Comparison of ENCODE assay signal across 1 cellular context in the genomic region with DNA sequence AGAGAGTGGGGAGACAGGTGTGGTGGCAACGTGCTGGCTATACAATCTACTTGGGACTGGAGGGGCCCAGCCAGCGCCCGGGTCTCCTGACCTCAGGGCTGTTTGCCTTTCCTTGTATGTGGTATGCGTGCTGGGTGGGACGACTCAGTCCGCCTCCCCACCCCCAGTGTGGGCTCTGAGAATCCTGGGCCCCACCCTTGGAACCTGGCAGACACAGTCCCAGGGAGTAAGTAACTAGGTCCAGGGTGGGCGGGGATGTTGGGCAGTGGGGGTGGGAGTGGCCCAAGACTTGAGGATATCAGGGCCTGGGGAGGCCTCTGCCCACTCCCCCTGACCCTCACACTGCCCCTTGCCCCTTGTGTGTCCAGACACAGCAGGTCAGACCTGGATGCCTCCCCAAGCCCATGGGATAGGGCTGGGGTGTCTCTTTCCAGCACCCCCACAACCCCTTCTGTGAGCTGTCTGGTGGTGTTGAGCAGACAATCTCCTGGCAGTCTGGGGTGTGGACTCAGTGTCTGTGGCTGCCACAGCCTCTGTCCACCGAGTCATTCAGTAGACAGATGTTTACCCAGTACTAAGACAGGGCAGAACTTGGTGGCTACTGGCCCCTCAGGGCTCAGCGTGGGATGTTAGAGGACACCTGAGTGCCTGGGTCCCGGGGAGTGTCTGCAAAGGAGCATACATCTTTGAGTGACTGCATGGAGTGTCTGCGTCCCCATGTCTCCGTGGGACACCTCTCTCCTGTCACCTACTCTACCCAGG.
TF ChIP-seq lines count a peak whose summit lies in the region.

No MANE protein-coding gene starts in this region.

TF ChIP-seq in HepG2, 621 proteins besides CTCF, POLR2A, EP300 and RAD21 (continues in another document):
- TF ChIP-seq ZNF460 (CRISPR knock-in tag; IDR thresholded peaks at IDR 0.05; ENCODE audit: borderline replicate concordance) (no peak), TBX2 (CRISPR knock-in tag; IDR thresholded peaks at IDR 0.05; ENCODE audit: borderline replicate concordance) (peak; percentile 15; the same call in 1 of the 2 replicates), ZFP90 (CRISPR knock-in tag; IDR thresholded peaks at IDR 0.05; ENCODE audit: borderline replicate concordance) (no peak), TCF12 (IDR thresholded peaks at IDR 0.05) (no peak), TCF12 (CRISPR knock-in tag; IDR thresholded peaks at IDR 0.05) (no peak), SMYD3 (CRISPR knock-in tag; IDR thresholded peaks at IDR 0.05) (no peak; the same call in 1 of the 2 replicates), SETDB1 (CRISPR knock-in tag; IDR thresholded peaks at IDR 0.05; ENCODE audit: borderline replicate concordance) (no peak), ZNF121 (CRISPR knock-in tag; IDR thresholded peaks at IDR 0.05) (0 out of 2 replicates have a peak, but pooled peaks have one; percentile 31), SRSF4 (IDR thresholded peaks at IDR 0.05; ENCODE audit: low read depth, low read length, poor library complexity, severe bottlenecking) (no peak), ZFYVE20 (CRISPR knock-in tag; IDR thresholded peaks at IDR 0.05; ENCODE audit: borderline replicate concordance, low read depth) (no peak), ZNF496 (CRISPR knock-in tag; IDR thresholded peaks at IDR 0.05; ENCODE audit: insufficient replicate concordance) (no peak), RCOR2 (CRISPR knock-in tag; IDR thresholded peaks at IDR 0.05) (no peak), ZFP41 (CRISPR knock-in tag; IDR thresholded peaks at IDR 0.05; ENCODE audit: borderline replicate concordance) (no peak), ZNF354B (CRISPR knock-in tag; IDR thresholded peaks at IDR 0.05) (no peak), TCF7L2 (IDR thresholded peaks at IDR 0.05; ENCODE audit: low read depth, low read length) (no peak), EED (CRISPR knock-in tag; IDR thresholded peaks at IDR 0.05) (no peak), ZSCAN29 (CRISPR knock-in tag; conservative IDR thresholded peaks at IDR 0.05) (no peak), STAT5B (CRISPR knock-in tag; IDR thresholded peaks at IDR 0.05) (no peak), ZNF614 (CRISPR knock-in tag; IDR thresholded peaks at IDR 0.05; ENCODE audit: borderline replicate concordance) (no peak), TAF15 (IDR thresholded peaks at IDR 0.05; ENCODE audit: low read depth, low read length, poor library complexity, severe bottlenecking) (no peak), CCAR2 (optimal IDR thresholded peaks at IDR 0.05; ENCODE audit: low read depth, low read length) (no peak), TEAD3 (CRISPR knock-in tag; optimal IDR thresholded peaks at IDR 0.05; ENCODE audit: borderline replicate concordance) (no peak), ZNF839 (CRISPR knock-in tag; IDR thresholded peaks at IDR 0.05; ENCODE audit: borderline replicate concordance) (no peak), DPF2 (CRISPR knock-in tag; IDR thresholded peaks at IDR 0.05; ENCODE audit: borderline replicate concordance, low read depth) (no peak), CC2D1A (CRISPR knock-in tag; IDR thresholded peaks at IDR 0.05) (no peak), HNF4A (CRISPR knock-in tag; IDR thresholded peaks at IDR 0.05) (no peak; the same call in 1 of the 2 replicates), CEBPG (CRISPR knock-in tag; IDR thresholded peaks at IDR 0.05) (no peak), MLLT10 (CRISPR knock-in tag; IDR thresholded peaks at IDR 0.05) (no peak), ZNF264 (CRISPR knock-in tag; IDR thresholded peaks at IDR 0.05) (no peak), GPN1 (CRISPR knock-in tag; IDR thresholded peaks at IDR 0.05; ENCODE audit: borderline replicate concordance) (no peak), U2AF2 (IDR thresholded peaks at IDR 0.05; ENCODE audit: low read depth, low read length) (no peak)
- TF ChIP-seq, protein P1, sequence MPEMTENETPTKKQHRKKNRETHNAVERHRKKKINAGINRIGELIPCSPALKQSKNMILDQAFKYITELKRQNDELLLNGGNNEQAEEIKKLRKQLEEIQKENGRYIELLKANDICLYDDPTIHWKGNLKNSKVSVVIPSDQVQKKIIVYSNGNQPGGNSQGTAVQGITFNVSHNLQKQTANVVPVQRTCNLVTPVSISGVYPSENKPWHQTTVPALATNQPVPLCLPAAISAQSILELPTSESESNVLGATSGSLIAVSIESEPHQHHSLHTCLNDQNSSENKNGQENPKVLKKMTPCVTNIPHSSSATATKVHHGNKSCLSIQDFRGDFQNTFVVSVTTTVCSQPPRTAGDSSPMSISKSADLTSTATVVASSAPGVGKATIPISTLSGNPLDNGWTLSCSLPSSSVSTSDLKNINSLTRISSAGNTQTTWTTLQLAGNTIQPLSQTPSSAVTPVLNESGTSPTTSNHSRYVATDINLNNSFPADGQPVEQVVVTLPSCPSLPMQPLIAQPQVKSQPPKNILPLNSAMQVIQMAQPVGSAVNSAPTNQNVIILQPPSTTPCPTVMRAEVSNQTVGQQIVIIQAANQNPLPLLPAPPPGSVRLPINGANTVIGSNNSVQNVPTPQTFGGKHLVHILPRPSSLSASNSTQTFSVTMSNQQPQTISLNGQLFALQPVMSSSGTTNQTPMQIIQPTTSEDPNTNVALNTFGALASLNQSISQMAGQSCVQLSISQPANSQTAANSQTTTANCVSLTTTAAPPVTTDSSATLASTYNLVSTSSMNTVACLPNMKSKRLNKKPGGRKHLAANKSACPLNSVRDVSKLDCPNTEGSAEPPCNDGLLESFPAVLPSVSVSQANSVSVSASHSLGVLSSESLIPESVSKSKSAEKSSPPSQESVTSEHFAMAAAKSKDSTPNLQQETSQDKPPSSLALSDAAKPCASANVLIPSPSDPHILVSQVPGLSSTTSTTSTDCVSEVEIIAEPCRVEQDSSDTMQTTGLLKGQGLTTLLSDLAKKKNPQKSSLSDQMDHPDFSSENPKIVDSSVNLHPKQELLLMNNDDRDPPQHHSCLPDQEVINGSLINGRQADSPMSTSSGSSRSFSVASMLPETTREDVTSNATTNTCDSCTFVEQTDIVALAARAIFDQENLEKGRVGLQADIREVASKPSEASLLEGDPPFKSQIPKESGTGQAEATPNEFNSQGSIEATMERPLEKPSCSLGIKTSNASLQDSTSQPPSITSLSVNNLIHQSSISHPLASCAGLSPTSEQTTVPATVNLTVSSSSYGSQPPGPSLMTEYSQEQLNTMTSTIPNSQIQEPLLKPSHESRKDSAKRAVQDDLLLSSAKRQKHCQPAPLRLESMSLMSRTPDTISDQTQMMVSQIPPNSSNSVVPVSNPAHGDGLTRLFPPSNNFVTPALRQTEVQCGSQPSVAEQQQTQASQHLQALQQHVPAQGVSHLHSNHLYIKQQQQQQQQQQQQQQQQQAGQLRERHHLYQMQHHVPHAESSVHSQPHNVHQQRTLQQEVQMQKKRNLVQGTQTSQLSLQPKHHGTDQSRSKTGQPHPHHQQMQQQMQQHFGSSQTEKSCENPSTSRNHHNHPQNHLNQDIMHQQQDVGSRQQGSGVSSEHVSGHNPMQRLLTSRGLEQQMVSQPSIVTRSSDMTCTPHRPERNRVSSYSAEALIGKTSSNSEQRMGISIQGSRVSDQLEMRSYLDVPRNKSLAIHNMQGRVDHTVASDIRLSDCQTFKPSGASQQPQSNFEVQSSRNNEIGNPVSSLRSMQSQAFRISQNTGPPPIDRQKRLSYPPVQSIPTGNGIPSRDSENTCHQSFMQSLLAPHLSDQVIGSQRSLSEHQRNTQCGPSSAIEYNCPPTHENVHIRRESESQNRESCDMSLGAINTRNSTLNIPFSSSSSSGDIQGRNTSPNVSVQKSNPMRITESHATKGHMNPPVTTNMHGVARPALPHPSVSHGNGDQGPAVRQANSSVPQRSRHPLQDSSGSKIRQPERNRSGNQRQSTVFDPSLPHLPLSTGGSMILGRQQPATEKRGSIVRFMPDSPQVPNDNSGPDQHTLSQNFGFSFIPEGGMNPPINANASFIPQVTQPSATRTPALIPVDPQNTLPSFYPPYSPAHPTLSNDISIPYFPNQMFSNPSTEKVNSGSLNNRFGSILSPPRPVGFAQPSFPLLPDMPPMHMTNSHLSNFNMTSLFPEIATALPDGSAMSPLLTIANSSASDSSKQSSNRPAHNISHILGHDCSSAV (CRISPR knock-in tag; IDR thresholded peaks at IDR 0.05; ENCODE audit: borderline replicate concordance) = no peak
- TF ChIP-seq, protein P2, sequence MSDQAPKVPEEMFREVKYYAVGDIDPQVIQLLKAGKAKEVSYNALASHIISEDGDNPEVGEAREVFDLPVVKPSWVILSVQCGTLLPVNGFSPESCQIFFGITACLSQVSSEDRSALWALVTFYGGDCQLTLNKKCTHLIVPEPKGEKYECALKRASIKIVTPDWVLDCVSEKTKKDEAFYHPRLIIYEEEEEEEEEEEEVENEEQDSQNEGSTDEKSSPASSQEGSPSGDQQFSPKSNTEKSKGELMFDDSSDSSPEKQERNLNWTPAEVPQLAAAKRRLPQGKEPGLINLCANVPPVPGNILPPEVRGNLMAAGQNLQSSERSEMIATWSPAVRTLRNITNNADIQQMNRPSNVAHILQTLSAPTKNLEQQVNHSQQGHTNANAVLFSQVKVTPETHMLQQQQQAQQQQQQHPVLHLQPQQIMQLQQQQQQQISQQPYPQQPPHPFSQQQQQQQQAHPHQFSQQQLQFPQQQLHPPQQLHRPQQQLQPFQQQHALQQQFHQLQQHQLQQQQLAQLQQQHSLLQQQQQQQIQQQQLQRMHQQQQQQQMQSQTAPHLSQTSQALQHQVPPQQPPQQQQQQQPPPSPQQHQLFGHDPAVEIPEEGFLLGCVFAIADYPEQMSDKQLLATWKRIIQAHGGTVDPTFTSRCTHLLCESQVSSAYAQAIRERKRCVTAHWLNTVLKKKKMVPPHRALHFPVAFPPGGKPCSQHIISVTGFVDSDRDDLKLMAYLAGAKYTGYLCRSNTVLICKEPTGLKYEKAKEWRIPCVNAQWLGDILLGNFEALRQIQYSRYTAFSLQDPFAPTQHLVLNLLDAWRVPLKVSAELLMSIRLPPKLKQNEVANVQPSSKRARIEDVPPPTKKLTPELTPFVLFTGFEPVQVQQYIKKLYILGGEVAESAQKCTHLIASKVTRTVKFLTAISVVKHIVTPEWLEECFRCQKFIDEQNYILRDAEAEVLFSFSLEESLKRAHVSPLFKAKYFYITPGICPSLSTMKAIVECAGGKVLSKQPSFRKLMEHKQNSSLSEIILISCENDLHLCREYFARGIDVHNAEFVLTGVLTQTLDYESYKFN (CRISPR knock-in tag; conservative IDR thresholded peaks at IDR 0.05) = 0 out of 2 replicates have a peak, but pooled peaks have one; percentile 5
- TF ChIP-seq, protein P3, sequence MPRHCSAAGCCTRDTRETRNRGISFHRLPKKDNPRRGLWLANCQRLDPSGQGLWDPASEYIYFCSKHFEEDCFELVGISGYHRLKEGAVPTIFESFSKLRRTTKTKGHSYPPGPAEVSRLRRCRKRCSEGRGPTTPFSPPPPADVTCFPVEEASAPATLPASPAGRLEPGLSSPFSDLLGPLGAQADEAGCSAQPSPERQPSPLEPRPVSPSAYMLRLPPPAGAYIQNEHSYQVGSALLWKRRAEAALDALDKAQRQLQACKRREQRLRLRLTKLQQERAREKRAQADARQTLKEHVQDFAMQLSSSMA (CRISPR knock-in tag; IDR thresholded peaks at IDR 0.05) = no peak
- TF ChIP-seq, protein P4, sequence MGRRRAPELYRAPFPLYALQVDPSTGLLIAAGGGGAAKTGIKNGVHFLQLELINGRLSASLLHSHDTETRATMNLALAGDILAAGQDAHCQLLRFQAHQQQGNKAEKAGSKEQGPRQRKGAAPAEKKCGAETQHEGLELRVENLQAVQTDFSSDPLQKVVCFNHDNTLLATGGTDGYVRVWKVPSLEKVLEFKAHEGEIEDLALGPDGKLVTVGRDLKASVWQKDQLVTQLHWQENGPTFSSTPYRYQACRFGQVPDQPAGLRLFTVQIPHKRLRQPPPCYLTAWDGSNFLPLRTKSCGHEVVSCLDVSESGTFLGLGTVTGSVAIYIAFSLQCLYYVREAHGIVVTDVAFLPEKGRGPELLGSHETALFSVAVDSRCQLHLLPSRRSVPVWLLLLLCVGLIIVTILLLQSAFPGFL (CRISPR knock-in tag; IDR thresholded peaks at IDR 0.05) = no peak
- TF ChIP-seq, protein P5, sequence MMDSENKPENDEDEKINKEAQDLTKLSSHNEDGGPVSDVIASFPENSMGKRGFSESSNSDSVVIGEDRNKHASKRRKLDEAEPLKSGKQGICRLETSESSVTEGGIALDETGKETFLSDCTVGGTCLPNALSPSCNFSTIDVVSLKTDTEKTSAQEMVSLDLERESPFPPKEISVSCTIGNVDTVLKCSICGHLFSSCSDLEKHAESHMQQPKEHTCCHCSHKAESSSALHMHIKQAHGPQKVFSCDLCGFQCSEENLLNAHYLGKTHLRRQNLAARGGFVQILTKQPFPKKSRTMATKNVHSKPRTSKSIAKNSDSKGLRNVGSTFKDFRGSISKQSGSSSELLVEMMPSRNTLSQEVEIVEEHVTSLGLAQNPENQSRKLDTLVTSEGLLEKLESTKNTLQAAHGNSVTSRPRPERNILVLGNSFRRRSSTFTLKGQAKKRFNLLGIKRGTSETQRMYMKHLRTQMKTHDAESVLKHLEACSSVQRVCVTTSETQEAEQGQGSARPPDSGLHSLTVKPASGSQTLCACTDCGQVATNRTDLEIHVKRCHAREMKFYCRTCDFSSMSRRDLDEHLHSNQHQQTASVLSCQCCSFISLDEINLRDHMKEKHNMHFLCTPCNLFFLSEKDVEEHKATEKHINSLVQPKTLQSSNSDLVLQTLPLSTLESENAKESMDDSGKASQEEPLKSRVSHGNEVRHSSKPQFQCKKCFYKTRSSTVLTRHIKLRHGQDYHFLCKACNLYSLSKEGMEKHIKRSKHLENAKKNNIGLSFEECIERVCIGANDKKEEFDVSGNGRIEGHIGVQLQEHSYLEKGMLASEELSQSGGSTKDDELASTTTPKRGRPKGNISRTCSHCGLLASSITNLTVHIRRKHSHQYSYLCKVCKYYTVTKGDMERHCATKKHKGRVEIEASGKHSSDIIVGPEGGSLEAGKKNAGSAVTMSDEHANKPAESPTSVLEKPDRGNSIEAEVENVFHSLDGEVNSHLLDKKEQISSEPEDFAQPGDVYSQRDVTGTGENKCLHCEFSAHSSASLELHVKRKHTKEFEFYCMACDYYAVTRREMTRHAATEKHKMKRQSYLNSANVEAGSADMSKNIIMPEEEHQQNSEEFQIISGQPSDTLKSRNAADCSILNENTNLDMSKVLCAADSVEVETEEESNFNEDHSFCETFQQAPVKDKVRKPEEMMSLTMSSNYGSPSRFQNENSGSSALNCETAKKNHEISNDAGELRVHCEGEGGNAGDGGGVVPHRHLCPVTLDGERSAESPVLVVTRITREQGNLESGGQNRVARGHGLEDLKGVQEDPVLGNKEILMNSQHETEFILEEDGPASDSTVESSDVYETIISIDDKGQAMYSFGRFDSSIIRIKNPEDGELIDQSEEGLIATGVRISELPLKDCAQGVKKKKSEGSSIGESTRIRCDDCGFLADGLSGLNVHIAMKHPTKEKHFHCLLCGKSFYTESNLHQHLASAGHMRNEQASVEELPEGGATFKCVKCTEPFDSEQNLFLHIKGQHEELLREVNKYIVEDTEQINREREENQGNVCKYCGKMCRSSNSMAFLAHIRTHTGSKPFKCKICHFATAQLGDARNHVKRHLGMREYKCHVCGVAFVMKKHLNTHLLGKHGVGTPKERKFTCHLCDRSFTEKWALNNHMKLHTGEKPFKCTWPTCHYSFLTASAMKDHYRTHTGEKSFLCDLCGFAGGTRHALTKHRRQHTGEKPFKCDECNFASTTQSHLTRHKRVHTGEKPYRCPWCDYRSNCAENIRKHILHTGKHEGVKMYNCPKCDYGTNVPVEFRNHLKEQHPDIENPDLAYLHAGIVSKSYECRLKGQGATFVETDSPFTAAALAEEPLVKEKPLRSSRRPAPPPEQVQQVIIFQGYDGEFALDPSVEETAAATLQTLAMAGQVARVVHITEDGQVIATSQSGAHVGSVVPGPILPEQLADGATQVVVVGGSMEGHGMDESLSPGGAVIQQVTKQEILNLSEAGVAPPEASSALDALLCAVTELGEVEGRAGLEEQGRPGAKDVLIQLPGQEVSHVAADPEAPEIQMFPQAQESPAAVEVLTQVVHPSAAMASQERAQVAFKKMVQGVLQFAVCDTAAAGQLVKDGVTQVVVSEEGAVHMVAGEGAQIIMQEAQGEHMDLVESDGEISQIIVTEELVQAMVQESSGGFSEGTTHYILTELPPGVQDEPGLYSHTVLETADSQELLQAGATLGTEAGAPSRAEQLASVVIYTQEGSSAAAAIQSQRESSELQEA (CRISPR knock-in tag; IDR thresholded peaks at IDR 0.05; ENCODE audit: not compliant biosample characterization) = no peak
